ENCODE assay signal across 18 cellular contexts in the genomic region with DNA sequence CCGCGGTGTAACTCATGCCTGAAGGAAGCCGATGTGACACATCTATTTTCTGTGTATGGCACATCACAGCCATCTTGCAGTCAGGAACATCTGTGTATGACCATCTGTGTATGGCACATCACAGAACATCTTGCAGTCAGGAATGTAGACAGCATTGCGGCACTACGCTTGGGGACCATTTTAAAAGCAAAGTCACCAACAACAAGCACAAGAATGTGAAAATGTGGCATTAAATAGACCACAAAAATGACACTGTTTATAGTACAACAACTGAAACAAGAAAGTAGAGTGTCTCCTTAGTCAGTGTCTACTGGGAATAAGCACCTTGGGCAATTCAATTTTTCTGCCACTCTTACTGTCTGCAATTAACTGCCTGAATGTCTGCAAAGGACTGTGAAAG.
DNase-seq lines count a peak whose midpoint lies in the region; ATAC-seq, FAIRE-seq and TF ChIP-seq lines count a peak whose summit lies in the region.
"Had no signal": no experiment of that assay in that cellular context is flagged by ENCODE, and none has a peak within 500 bp of the region (broad histone marks: within the 10 kb centered on the region; RNA-seq: fewer than 3 reads in every experiment).

No MANE protein-coding gene starts in this region.

- in situ Hi-C loops in GM23248 (cut with MboI) = no loop called here

- no peaks in the 10 kb centered on the region for H3K9me3 ChIP-seq in GM23248 (ENCODE audit: low read depth)
- peaks cover 7% of the 10 kb centered on the region for H3K9me3 ChIP-seq in mesenchymal stem cell (ENCODE audit: control insufficient read depth, low read length)
- H3K9me3 ChIP-seq in upper lobe of right lung = no peaks in the 10 kb centered on the region

- H4K8ac ChIP-seq in mesenchymal stem cell (ENCODE audit: low read length) = peak overlapping the region; percentile 3

- H3K23ac ChIP-seq in mesenchymal stem cell (ENCODE audit: low read length in 2 of 2) = no peak overlapping the region

- H3K79me1 ChIP-seq in mesenchymal stem cell (replicated peaks; ENCODE audit: low read length, poor library complexity, severe bottlenecking) = no peaks in the 10 kb centered on the region

- H3K18ac ChIP-seq in mesenchymal stem cell (ENCODE audit: low read depth in 1 of 2, low read length in 2 of 2) = peak overlapping the region in 1 of 2 experiments; percentile 30

- H3F3A ChIP-seq in GM23248 (ENCODE audit: insufficient read depth) = no peaks in the 10 kb centered on the region; the same call in 1 of the 2 replicates

- intact Hi-C loops in upper lobe of right lung (cut with DNase I) = no loop called here

- no peak overlapping the region for H2AFZ ChIP-seq in GM23248
- no peak overlapping the region for H2AFZ ChIP-seq in mesenchymal stem cell (ENCODE audit: low read depth, low read length)

- H3K79me2 ChIP-seq in GM23248 (ENCODE audit: insufficient read depth) = no peaks in the 10 kb centered on the region

- H3K4ac ChIP-seq in mesenchymal stem cell (ENCODE audit: low read depth in 1 of 2, low read length in 2 of 2) = no peak overlapping the region

- no peaks in the 10 kb centered on the region for H3K9me2 ChIP-seq in GM23248 (ENCODE audit: insufficient read depth)

- H3K27ac ChIP-seq in GM23248 (no peak overlapping the region), mesenchymal stem cell (ENCODE audit: low read length, poor library complexity, severe bottlenecking) (no peak overlapping the region), upper lobe of right lung (no peak overlapping the region)
- H3K27ac ChIP-seq: SJCRH30 had no signal

- H3K4me3 ChIP-seq in AG10803 (ENCODE audit: low read length) = no peak overlapping the region
- no peak overlapping the region for H3K4me3 ChIP-seq in GM23248
- no peak overlapping the region for H3K4me3 ChIP-seq in mesenchymal stem cell (ENCODE audit: insufficient read depth in 1 of 2, low read depth in 1 of 2, low read length in 2 of 2)
- H3K4me3 ChIP-seq in upper lobe of right lung = no peak overlapping the region
- H3K4me3 ChIP-seq: SJCRH30 had no signal

- WGBS in GM23248 (ENCODE audit: low coverage in 1 of 2, low lambda C conversion rate in 2 of 2, missing lambda C conversion rate in 2 of 2), 2 experiments = 48 to 57% methylated on average over 5 of the region's 5 CpGs
- WGBS in mesenchymal stem cell = 78% methylated on average over 4 of the region's 5 CpGs

- no peaks in the 10 kb centered on the region for H3K36me3 ChIP-seq in GM23248 (ENCODE audit: low read depth)
- no peaks in the 10 kb centered on the region for H3K36me3 ChIP-seq in mesenchymal stem cell (ENCODE audit: control insufficient read depth in 1 of 2, insufficient read depth in 2 of 2, low read depth in 1 of 2, low read length in 2 of 2)
- no peaks in the 10 kb centered on the region for H3K36me3 ChIP-seq in upper lobe of right lung
- H3K36me3 ChIP-seq: SJCRH30 had no signal

- H2BK15ac ChIP-seq in mesenchymal stem cell (ENCODE audit: low read depth, poor library complexity, severe bottlenecking) = no peak overlapping the region

- H3K4me2 ChIP-seq in GM23248 (ENCODE audit: unreplicated experiment) (no peak overlapping the region), mesenchymal stem cell (ENCODE audit: low read length, poor library complexity, severe bottlenecking) (no peak overlapping the region)

- no peaks in the 10 kb centered on the region for H4K20me1 ChIP-seq in GM23248 (ENCODE audit: insufficient read depth)

- DNase-seq in AG10803 (ENCODE audit: low read depth) (peak; percentile 79), GM23248 (peak; percentile 10), RPMI8226 (peak; percentile 75), mesenchymal stem cell (peak; percentile 57), HTR-8/SVneo (ENCODE audit: insufficient read length, low spot score) (no peak), upper lobe of right lung (no peak), SK-N-DZ (ENCODE audit: low spot score) (no peak)
- DNase-seq: Calu3; CD4-positive, alpha-beta memory T cell; GDM1; GOT3; Kasumi-1; NCI-H1105 treated with DMSO at 0.1 percent for 48 hours; NCI-H187 treated with DMSO at 0.1 percent for 48 hours; NCI-H526 treated with DMSO at 0.1 percent for 48 hours; SW 1271 had no signal

- H2BK120ac ChIP-seq in mesenchymal stem cell (ENCODE audit: low read depth, low read length) = no peak overlapping the region

- H3K4me1 ChIP-seq in GM23248 (ENCODE audit: insufficient read depth) (no peaks in the 10 kb centered on the region), mesenchymal stem cell (ENCODE audit: control insufficient read depth, insufficient read depth, low read depth, low read length) (no peaks in the 10 kb centered on the region), upper lobe of right lung (no peaks in the 10 kb centered on the region)
- H3K4me1 ChIP-seq: SJCRH30 had no signal

- no peak overlapping the region for H2AK5ac ChIP-seq in mesenchymal stem cell (ENCODE audit: low read length, severe bottlenecking)

- no peak overlapping the region for H4K91ac ChIP-seq in mesenchymal stem cell (ENCODE audit: low read length)

- no peak overlapping the region for H3K9ac ChIP-seq in GM23248
- no peak overlapping the region for H3K9ac ChIP-seq in mesenchymal stem cell (ENCODE audit: low read length)

- no peak overlapping the region for H2BK5ac ChIP-seq in mesenchymal stem cell (ENCODE audit: low read depth, low read length, poor library complexity, severe bottlenecking)

- H3K27me3 ChIP-seq in GM23248 (replicated peaks; ENCODE audit: insufficient read depth) (no peaks in the 10 kb centered on the region), mesenchymal stem cell (ENCODE audit: control insufficient read depth in 1 of 2, insufficient read depth in 1 of 2, low read length in 2 of 2) (no peaks in the 10 kb centered on the region), upper lobe of right lung (no peaks in the 10 kb centered on the region)
- H3K27me3 ChIP-seq: SJCRH30 had no signal

- ATAC-seq in GM21526 (IDR thresholded peaks at IDR 0.05; ENCODE audit: low FRiP score, unreplicated experiment) = no peak
- no peak for ATAC-seq in upper lobe of right lung

- H3K14ac ChIP-seq in mesenchymal stem cell (ENCODE audit: low read length in 2 of 2) = no peak overlapping the region

- no peak for FAIRE-seq in HTR-8/SVneo (lab: Jason Lieb, UNC)

- H2BK12ac ChIP-seq in mesenchymal stem cell (ENCODE audit: low read length in 2 of 2) = no peak overlapping the region

- TF ChIP-seq CTCF in AG10803 (conservative IDR thresholded peaks at IDR 0.05; ENCODE audit: low read length) (no peak), upper lobe of right lung (IDR thresholded peaks at IDR 0.05) (no peak)

Comparison
In these comparisons a context has a peak if more than half of its experiments do, and no peak if none do; other contexts are left out.
1. DNase-seq: peak in AG10803 (single experiment), GM23248 (single experiment), RPMI8226 (single experiment) and mesenchymal stem cell (single experiment); none in HTR-8/SVneo (single experiment), upper lobe of right lung (single experiment) and SK-N-DZ (single experiment).